15 cellular contexts compared by ENCODE assay signal in genomic region chr13:76210262-76210661, GRCh38.
A peak's percentile ranks its signal among the peaks of the same experiment; 100 is the strongest.
DNase-seq lines count a peak whose midpoint lies in the region; TF ChIP-seq lines count a peak whose summit lies in the region.
"Had no signal": no experiment of that assay in that cellular context is flagged by ENCODE, and none has a peak within 500 bp of the region (broad histone marks: within the 10 kb centered on the region; RNA-seq: fewer than 3 reads in every experiment).

No MANE protein-coding gene starts in this region.

- no peak overlapping the region for H3K4me3 ChIP-seq in fibroblast of mammary gland (ENCODE audit: control insufficient read depth, low read depth, low read length)
- H3K4me3 ChIP-seq: Peyer's patch, tibial artery had no signal

- TF ChIP-seq CTCF in fibroblast of mammary gland (conservative IDR thresholded peaks at IDR 0.05; ENCODE audit: control insufficient read depth, insufficient read depth, low read depth, low read length) = no peak

- DNase-seq in DMS 273 (lab: John Stamatoyannopoulos, UW; ENCODE audit: unreplicated experiment) (peak; percentile 3), DMS 273 treated with DMSO at 0.1 percent for 48 hours (lab: John Stamatoyannopoulos, UW) (no peak), NCI-H524 (lab: John Stamatoyannopoulos, UW) (peak; percentile 65 to 83), fibroblast of mammary gland (ENCODE audit: low read depth) (peak; percentile 40), renal cortical epithelial cell (ENCODE audit: low read depth) (peak; percentile 3), retina (no peak), T-helper 9 cell (no peak)
- no peak for DNase-seq in activated effector memory CD4-positive, alpha-beta T cell treated with Interleukin-2 at 50 U/mL for 16 hours
- DNase-seq: activated CD4-positive, CD25-positive, alpha-beta regulatory T cell; activated CD8-positive, alpha-beta memory T cell treated with anti-CD3 and anti-CD28 coated beads, Interleukin-2, amount 50 U/mL, for 48 hours; CD8-positive, alpha-beta T cell; MV-4-11; naive thymus-derived CD8-positive, alpha-beta T cell; Peyer's patch; tibial artery had no signal

Comparison
In these comparisons a context has a peak if more than half of its experiments do, and no peak if none do; other contexts are left out.
1. DNase-seq: peak in DMS 273 (single experiment), NCI-H524 (2 of 2), fibroblast of mammary gland (single experiment) and renal cortical epithelial cell (single experiment); none in DMS 273 treated with DMSO at 0.1 percent for 48 hours (single experiment), retina (single experiment), activated effector memory CD4-positive, alpha-beta T cell treated with Interleukin-2 at 50 U/mL for 16 hours (single experiment) and T-helper 9 cell (single experiment).